22 cellular contexts compared by ENCODE assay signal in the genomic region with DNA sequence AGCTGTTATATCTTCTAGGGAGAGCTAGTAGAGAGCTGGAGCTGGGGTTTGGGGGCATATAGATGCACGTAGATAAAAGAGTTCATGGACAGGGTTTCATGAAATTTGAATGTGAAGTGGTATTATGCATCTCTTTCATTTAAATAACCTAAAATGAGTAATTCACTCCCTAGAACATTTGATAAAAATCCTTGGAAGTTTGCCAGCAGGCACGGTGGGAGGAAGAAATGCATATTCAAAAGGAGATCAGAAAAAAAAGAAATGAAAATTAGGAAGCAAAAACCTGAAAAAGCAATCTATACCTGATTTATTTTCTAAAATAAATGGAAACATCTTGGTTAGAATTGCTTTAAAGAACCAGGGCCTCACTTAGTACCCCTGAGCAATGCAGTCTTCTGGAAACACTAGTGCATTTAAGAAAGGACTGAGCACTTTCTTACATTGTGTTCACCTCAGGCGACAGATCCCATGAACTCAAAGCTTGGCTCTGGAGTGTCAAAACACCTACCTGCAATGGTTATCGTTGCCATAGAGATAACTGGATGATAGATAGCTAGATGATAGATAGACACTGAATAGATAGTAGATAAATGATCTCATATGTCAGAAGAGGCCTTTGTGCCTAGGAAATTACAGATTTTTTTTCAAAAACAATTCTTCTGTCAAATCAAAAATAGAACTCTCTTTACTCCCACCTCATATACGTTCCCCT.
"Had no signal": no experiment of that assay in that cellular context is flagged by ENCODE, and none has a peak within 500 bp of the region (broad histone marks: within the 10 kb centered on the region; RNA-seq: fewer than 3 reads in every experiment).

No MANE protein-coding gene starts in this region.

- H2AFZ ChIP-seq: hepatocyte had no signal

- H3K4me1 Mint-ChIP-seq: naive thymus-derived CD8-positive, alpha-beta T cell; nephron progenitor cell had no signal

- H3K27me3 Mint-ChIP-seq: effector memory CD8-positive, alpha-beta T cell had no signal

- H3K36me3 Mint-ChIP-seq: naive thymus-derived CD8-positive, alpha-beta T cell had no signal

- H3K27ac ChIP-seq: coronary artery, gastrocnemius medialis, heart left ventricle, hepatocyte, left lung, neutrophil, pancreas, right lobe of liver, stomach, thyroid gland, vagina had no signal

- H3K4me1 ChIP-seq: gastrocnemius medialis, left lung, pancreas, right lobe of liver, stomach, thyroid gland, vagina had no signal

- H3K79me2 ChIP-seq: hepatocyte had no signal

- H3K4me2 ChIP-seq: hepatocyte had no signal

- H3K4me3 ChIP-seq: coronary artery, gastrocnemius medialis, heart left ventricle, hepatocyte, left lung, pancreas, right lobe of liver, stomach, thyroid gland, vagina had no signal

- H3K36me3 ChIP-seq: gastrocnemius medialis, heart left ventricle, left lung, neutrophil, pancreas, right lobe of liver, stomach, thyroid gland, vagina had no signal

- H3K27ac Mint-ChIP-seq: effector memory CD8-positive, alpha-beta T cell; naive thymus-derived CD8-positive, alpha-beta T cell; nephron progenitor cell had no signal

- H3K9me3 ChIP-seq: gastrocnemius medialis, heart left ventricle, left lung, neutrophil, pancreas, right lobe of liver, stomach, thyroid gland, vagina had no signal

- H3K27me3 ChIP-seq: gastrocnemius medialis, heart left ventricle, hepatocyte, left lung, neutrophil, pancreas, right lobe of liver, stomach, thyroid gland, vagina had no signal

- H3K4me3 Mint-ChIP-seq: effector memory CD8-positive, alpha-beta T cell; naive thymus-derived CD8-positive, alpha-beta T cell; nephron progenitor cell had no signal

- DNase-seq: effector memory CD8-positive, alpha-beta T cell; gastrocnemius medialis; heart left ventricle; kidney; left lung; mesenchymal stem cell; naive thymus-derived CD8-positive, alpha-beta T cell; nephron progenitor cell; pancreas; right lobe of liver; small intestine; stimulated activated CD4-positive, alpha-beta T cell treated with anti-CD3 and anti-CD28 coated beads, Interleukin-15, amount 100 ng/mL, for 24 hours; stimulated activated CD4-positive, alpha-beta T cell treated with anti-CD3 and anti-CD28 coated beads, Interleukin-2, amount 100 ng/mL, for 48 hours; stimulated activated CD8-positive, alpha-beta memory T cell treated with anti-CD3 and anti-CD28 coated beads, Interleukin-4, amount 100 ng/mL, for 48 hours; stimulated activated naive CD4-positive, alpha-beta T cell; stomach; thyroid gland; trophoblast cell had no signal

- FAIRE-seq: kidney, pancreas, small intestine had no signal
